Comparison of ENCODE assay signal across 8 cellular contexts in genomic region chr1:3564921-3565831, GRCh38. TPM values are rescaled to one million over a fixed set of nuclear protein-coding genes. Genes with fewer than 3 reads are reported as not detected.
A peak's percentile ranks its signal among the peaks of the same experiment; 100 is the strongest.
DNase-seq lines count a peak whose midpoint lies in the region; ATAC-seq and TF ChIP-seq lines count a peak whose summit lies in the region.

No MANE protein-coding gene starts in this region.

- no peak overlapping the region for H2AFZ ChIP-seq in Loucy (ENCODE audit: low read length)

- H3K4me1 Mint-ChIP-seq in activated T-cell treated with anti-CD3 and anti-CD28 coated beads, Interleukin-2, amount 50 U/mL, for 4 hours (ENCODE audit: low read depth), result no peaks in the 10 kb centered on the region

- TF ChIP-seq CTCF in Loucy (conservative IDR thresholded peaks at IDR 0.05; ENCODE audit: low read length), result peak; percentile 84
- TF ChIP-seq CTCF in heart right ventricle (IDR thresholded peaks at IDR 0.05), result peak; percentile 45 to 96 (median 89)

- H3K9me3 ChIP-seq in Loucy (ENCODE audit: insufficient read depth, low read depth, low read length), result no peaks in the 10 kb centered on the region
- H3K9me3 ChIP-seq in heart right ventricle, result no peaks in the 10 kb centered on the region
- no peaks in the 10 kb centered on the region for H3K9me3 ChIP-seq in aorta (ENCODE audit: control insufficient read depth, low read length)

- H3K27me3 ChIP-seq in Loucy (ENCODE audit: insufficient read depth, low read length, poor library complexity, severe bottlenecking), result no peaks in the 10 kb centered on the region
- H3K27me3 ChIP-seq in heart right ventricle, result peaks cover 0 to 18% (median 0%) of the 10 kb centered on the region in 7 donors
- no peaks in the 10 kb centered on the region for H3K27me3 ChIP-seq in aorta (ENCODE audit: control insufficient read depth in 1 of 2, insufficient read depth in 2 of 2, low read length in 1 of 2)

- H3F3A ChIP-seq in Loucy (ENCODE audit: low read depth), result no peaks in the 10 kb centered on the region

- intact Hi-C loops in heart right ventricle (cut with DNase I) (loop anchor here in 9 of 10 donors (1.0 to 10.0 kb wide), 8 partner anchors 50 to 160 kb away; no protein-coding TSS in a partner anchor), aorta (cut with DNase I) (loop anchor here (1.0 to 2.0 kb wide), 2 partner anchors 54 kb away; no protein-coding TSS in a partner anchor)

- 60 to 66% methylated on average over 29 of the region's 29 CpGs for WGBS in heart right ventricle, 2 donors
- WGBS in aorta, 2 donors, result 76 to 77% methylated on average over 29 of the region's 29 CpGs

- H3K27ac ChIP-seq in heart right ventricle (no peak overlapping the region), aorta (ENCODE audit: low read depth in 1 of 2, low read length in 2 of 2) (no peak overlapping the region)

- H3K79me2 ChIP-seq in Loucy (ENCODE audit: insufficient read depth, low read length), result no peaks in the 10 kb centered on the region

- DNase-seq in DMS 273 (lab: John Stamatoyannopoulos, UW; ENCODE audit: unreplicated experiment) (peak; percentile 64), DMS 273 treated with DMSO at 0.1 percent for 48 hours (lab: John Stamatoyannopoulos, UW) (no peak), heart right ventricle (no peak), aorta (no peak)
- DNase-seq in activated T-cell treated with anti-CD3 and anti-CD28 coated beads, Interleukin-2, amount 50 U/mL, for 4 hours, result peak; percentile 35
- DNase-seq in stimulated activated CD4-positive, alpha-beta T cell treated with anti-CD3 and anti-CD28 coated beads, Interleukin-1b, Interleukin-23, amount 100 ng/mL, for 48 hours, result peak; percentile 14

- no peak overlapping the region for H3K4me3 Mint-ChIP-seq in activated T-cell treated with anti-CD3 and anti-CD28 coated beads, Interleukin-2, amount 50 U/mL, for 4 hours

- no peak overlapping the region for H3K9ac ChIP-seq in Loucy (ENCODE audit: low read depth, low read length, poor library complexity, severe bottlenecking)

- no peak overlapping the region for H3K4me3 ChIP-seq in Loucy (ENCODE audit: low read length, poor library complexity, severe bottlenecking)
- H3K4me3 ChIP-seq in heart right ventricle, result no peak overlapping the region
- no peak overlapping the region for H3K4me3 ChIP-seq in aorta (ENCODE audit: low read length in 2 of 2)

- ATAC-seq in activated T-cell treated with anti-CD3 and anti-CD28 coated beads, Interleukin-2, amount 50 U/mL, for 4 hours, result peak; percentile 43
- ATAC-seq in heart right ventricle (peak in 7 of 8 donors; percentile 30 to 60 (median 47)), GM21529 (IDR thresholded peaks at IDR 0.05; ENCODE audit: unreplicated experiment) (no peak), aorta (ENCODE audit: low FRiP score) (no peak)

- no peaks in the 10 kb centered on the region for H4K20me1 ChIP-seq in Loucy (ENCODE audit: insufficient read depth, low read length, poor library complexity, severe bottlenecking)

- H3K27me3 Mint-ChIP-seq in activated T-cell treated with anti-CD3 and anti-CD28 coated beads, Interleukin-2, amount 50 U/mL, for 4 hours (ENCODE audit: low read depth), result no peaks in the 10 kb centered on the region

- no peaks in the 10 kb centered on the region for H3K9me2 ChIP-seq in Loucy (replicated peaks; ENCODE audit: low read depth, low read length)

- H3K36me3 ChIP-seq in Loucy (ENCODE audit: insufficient read depth, low read length) (no peaks in the 10 kb centered on the region), heart right ventricle (no peaks in the 10 kb centered on the region), aorta (ENCODE audit: control insufficient read depth in 1 of 2, insufficient read depth in 2 of 2, low read length in 1 of 2) (no peaks in the 10 kb centered on the region)

- H3K4me2 ChIP-seq in Loucy (ENCODE audit: low read depth, low read length, poor library complexity, severe bottlenecking), result no peak overlapping the region

- H3K4me1 ChIP-seq in Loucy (ENCODE audit: insufficient read depth, low read length, poor library complexity, severe bottlenecking) (no peaks in the 10 kb centered on the region), heart right ventricle (peaks cover 0 to 10% (median 0%) of the 10 kb centered on the region in 9 donors), aorta (ENCODE audit: control insufficient read depth in 1 of 2, insufficient read depth in 2 of 2, low read length in 2 of 2) (no peaks in the 10 kb centered on the region)

- no peaks in the 10 kb centered on the region for H3K9me3 Mint-ChIP-seq in activated T-cell treated with anti-CD3 and anti-CD28 coated beads, Interleukin-2, amount 50 U/mL, for 4 hours

- no peaks in the 10 kb centered on the region for H3K36me3 Mint-ChIP-seq in activated T-cell treated with anti-CD3 and anti-CD28 coated beads, Interleukin-2, amount 50 U/mL, for 4 hours (ENCODE audit: insufficient read depth)

RNA-seq across cellular contexts. Expression of gene MEGF6, which starts 46.1 kb away (rescaled TPM):
- total RNA-seq in activated T-cell treated with anti-CD3 and anti-CD28 coated beads, Interleukin-2, amount 50 U/mL, for 4 hours, result under 1 TPM; 0.43 to 0.98 (median 0.84) TPM
- total RNA-seq in heart right ventricle, result 10 to 100 TPM in 1 of 10 donors, 1 to 10 TPM in 9; 1.8 to 14.1 (median 7.1) TPM
- polyA plus RNA-seq in heart right ventricle, result 1 to 10 TPM; 2.9 to 7.6 TPM
- 100 to 1,000 TPM in 1 of 2 donors, 10 to 100 TPM in 1; 91.8 to 223 TPM for total RNA-seq in aorta
- 100 to 1,000 TPM in 1 of 2 donors, 10 to 100 TPM in 1; 53.7 to 332 TPM for polyA plus RNA-seq in aorta

RNA-seq across cellular contexts. Expression of gene TPRG1L, which starts 59.6 kb away (rescaled TPM):
- total RNA-seq in activated T-cell treated with anti-CD3 and anti-CD28 coated beads, Interleukin-2, amount 50 U/mL, for 4 hours, result 10 to 100 TPM; 15.0 to 17.6 (median 16.0) TPM
- total RNA-seq in heart right ventricle (10 to 100 TPM; 42.6 to 60.7 (median 51.3) TPM), aorta (10 to 100 TPM; 35.4 to 39.0 TPM)
- polyA plus RNA-seq in heart right ventricle (10 to 100 TPM; 15.1 to 34.8 TPM), aorta (10 to 100 TPM; 42.0 to 51.0 TPM)

Comparison
In these comparisons a context has a peak if more than half of its experiments do, and no peak if none do; other contexts are left out.
1. DNase-seq: peak in DMS 273 (single experiment), activated T-cell treated with anti-CD3 and anti-CD28 coated beads, Interleukin-2, amount 50 U/mL, for 4 hours (single experiment) and stimulated activated CD4-positive, alpha-beta T cell treated with anti-CD3 and anti-CD28 coated beads, Interleukin-1b, Interleukin-23, amount 100 ng/mL, for 48 hours (single experiment); none in DMS 273 treated with DMSO at 0.1 percent for 48 hours (single experiment), heart right ventricle (0 of 2) and aorta (0 of 2).
2. ATAC-seq: peak in activated T-cell treated with anti-CD3 and anti-CD28 coated beads, Interleukin-2, amount 50 U/mL, for 4 hours (2 of 2) and heart right ventricle (7 of 8); none in GM21529 (single experiment) and aorta (single experiment).
3. RNA of gene MEGF6, which starts 46.1 kb away (total RNA-seq): 91.8 to 223 TPM in aorta; 1.8 to 14.1 TPM in heart right ventricle and 0.43 to 0.98 TPM in activated T-cell treated with anti-CD3 and anti-CD28 coated beads, Interleukin-2, amount 50 U/mL, for 4 hours; every median in the first group is over 4 times any median in the second.